29 cellular contexts compared by ENCODE assay signal in the genomic region with DNA sequence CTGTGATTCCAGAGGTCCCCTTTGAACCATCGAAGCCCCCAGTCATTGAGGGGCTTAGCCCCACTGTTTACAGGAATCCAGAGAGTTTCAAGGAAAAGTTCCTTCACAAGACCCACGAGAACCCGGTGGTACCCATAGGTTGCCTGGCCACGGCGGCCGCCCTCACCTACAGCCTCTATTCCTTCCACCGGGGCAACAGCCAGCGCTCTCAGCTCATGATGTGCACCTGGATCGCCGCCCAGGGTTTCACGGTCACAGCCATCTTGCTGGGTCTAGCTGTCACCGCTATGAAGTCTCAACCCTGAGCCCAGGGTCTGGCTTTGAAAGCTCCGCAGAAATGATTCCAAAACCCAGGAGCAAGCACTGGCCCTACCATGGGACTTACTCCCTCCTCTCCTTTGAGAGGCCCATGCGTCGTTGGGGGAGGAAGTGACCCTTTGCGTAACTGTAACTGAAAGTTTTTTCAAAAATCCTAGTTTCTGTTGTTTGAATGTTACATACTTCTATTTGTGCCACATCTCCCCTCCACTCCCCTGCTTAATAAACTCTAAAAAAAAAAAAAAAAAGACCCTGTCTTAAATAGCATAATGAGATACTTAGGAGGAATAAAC.
DNase-seq lines count a peak whose midpoint lies in the region; ATAC-seq, FAIRE-seq and TF ChIP-seq lines count a peak whose summit lies in the region.
"Had no signal": no experiment of that assay in that cellular context is flagged by ENCODE, and none has a peak within 500 bp of the region (broad histone marks: within the 10 kb centered on the region; RNA-seq: fewer than 3 reads in every experiment).

No MANE protein-coding gene starts in this region.

- CTCF ChIA-PET in H1 (lab: Charles Lee; ENCODE audit: partially characterized antibody), result interaction anchor here (1.3 to 1.6 kb wide), 2 partner anchors 12 to 14 kb away, joined by 4 read pairs; no protein-coding TSS in a partner anchor

- TF ChIP-seq CTCF in H9 (conservative IDR thresholded peaks at IDR 0.05) (no peak), H1 (IDR thresholded peaks at IDR 0.05; ENCODE audit: control extremely low read depth in 1 of 3, insufficient read depth in 1 of 3, low read depth in 1 of 3, low read length in 3 of 3) (no peak)

- POLR2A ChIA-PET in H1 (lab: Charles Lee; ENCODE audit: partially characterized antibody), result no interaction called here

- H3K4ac ChIP-seq in H9 (ENCODE audit: low read depth, low read length) (no peak overlapping the region), H1 (replicated peaks; ENCODE audit: insufficient read length, low read depth, low read length) (no peak overlapping the region)

- no CpG with 5 or more reads among the region's 16 CpGs for WGBS in H9 (ENCODE audit: extremely low coverage, insufficient read length, low lambda C conversion rate)
- WGBS in H1 (ENCODE audit: extremely low coverage in 1 of 2, insufficient coverage in 1 of 2, insufficient read length in 1 of 2, insufficient replicate concordance in 2 of 2, low coverage in 1 of 2, low lambda C conversion rate in 2 of 2, missing lambda C conversion rate in 1 of 2), 2 experiments, result 92% methylated on average over 16 of the region's 16 CpGs; no CpG with 5 or more reads in 1 of the 2 experiments
- 95 to 99% (median 96%) methylated on average over 16 of the region's 16 CpGs for WGBS in small intestine, 3 donors

- H4K8ac ChIP-seq in H9 (replicated peaks; ENCODE audit: insufficient read length, low read depth, low read length) (no peak overlapping the region), H1 (ENCODE audit: extremely low read depth, insufficient read depth, low read length) (peak overlapping the region; percentile 16; the same call in 1 of the 2 replicates)

- H3K4me1 ChIP-seq in BLaER1 (peaks cover 19% of the 10 kb centered on the region), H9 (ENCODE audit: insufficient read depth, low read length) (no peaks in the 10 kb centered on the region), H1 (replicated peaks in 1 of 4; ENCODE audit: control insufficient read depth in 3 of 4, insufficient read depth in 4 of 4, low read length in 3 of 4) (no peaks in the 10 kb centered on the region), small intestine (ENCODE audit: control insufficient read depth in 2 of 2, insufficient read depth in 1 of 2, low read depth in 1 of 2, low read length in 1 of 2) (no peaks in the 10 kb centered on the region)

- H3K27me3 Mint-ChIP-seq in H9 (ENCODE audit: low read depth), result no peaks in the 10 kb centered on the region
- H3K27me3 Mint-ChIP-seq: activated naive CD8-positive, alpha-beta T cell treated with anti-CD3 and anti-CD28 coated beads, Interleukin-2, amount 10 ng/mL, durations not matched to agents 7 days and 5 days; natural killer cell treated with Interleukin-12 subunit alpha and Interleukin-12 subunit beta and Interleukin-15 and Interleukin-18, amount 100 ng/mL, for 72 hours; stimulated activated naive B cell treated with anti-CD40 and anti-IgM and Interleukin-4, amounts not matched to agents 10 μg/mL and 1 μg/mL and 100 μg/mL, for 72 hours had no signal

- H2AFZ ChIP-seq in H9 (ENCODE audit: low read length) (no peak overlapping the region), H1 (ENCODE audit: low read length) (no peak overlapping the region)

- H3K9ac ChIP-seq in BLaER1 (no peak overlapping the region), H9 (ENCODE audit: extremely low read depth, insufficient read length, low read length) (no peak overlapping the region), SK-N-MC (ENCODE audit: insufficient read length) (peak overlapping the region; percentile 78), H1 (replicated peaks in 1 of 4; ENCODE audit: extremely low read depth in 1 of 4, low read depth in 3 of 4, low read length in 3 of 4) (no peak overlapping the region)
- H3K9ac ChIP-seq: SK-N-SH had no signal

- H3K36me3 ChIP-seq in BLaER1, result peaks cover 93% of the 10 kb centered on the region
- peaks cover 38% of the 10 kb centered on the region for H3K36me3 ChIP-seq in SK-N-MC (ENCODE audit: insufficient read depth, low read length)
- peaks cover 16 to 75% (median 35%) of the 10 kb centered on the region in 4 experiments for H3K36me3 ChIP-seq in H1 (ENCODE audit: control insufficient read depth in 2 of 4, insufficient read depth in 4 of 4, low read length in 3 of 4)
- H3K36me3 ChIP-seq in small intestine (ENCODE audit: control insufficient read depth in 2 of 2, insufficient read depth in 2 of 2, low read length in 2 of 2), result peaks cover 2% of the 10 kb centered on the region in 2 donors

- H3K27ac ChIP-seq in BLaER1 (peak overlapping the region; percentile 39), H9 (ENCODE audit: insufficient read length, low read depth, low read length) (no peak overlapping the region), SK-N-MC (peak overlapping the region; percentile 100), H1 (ENCODE audit: low read depth, low read length) (no peak overlapping the region; the same call in 1 of the 2 replicates), small intestine (ENCODE audit: low read depth in 1 of 2, low read length in 1 of 2) (no peak overlapping the region)
- H3K27ac ChIP-seq: epithelial cell of prostate, pancreas had no signal

- no peaks in the 10 kb centered on the region for H3K27me3 ChIP-seq in BLaER1
- no peaks in the 10 kb centered on the region for H3K27me3 ChIP-seq in H9 (ENCODE audit: insufficient read depth, low read length)
- H3K27me3 ChIP-seq in H1 (replicated peaks in 1 of 4; ENCODE audit: control insufficient read depth in 3 of 4, extremely low read depth in 1 of 4, insufficient read depth in 3 of 4, low read length in 3 of 4), result no peaks in the 10 kb centered on the region
- H3K27me3 ChIP-seq in small intestine (ENCODE audit: control insufficient read depth in 2 of 2, insufficient read depth in 2 of 2, low read length in 2 of 2), result no peaks in the 10 kb centered on the region
- H3K27me3 ChIP-seq: pancreas had no signal

- no peak overlapping the region for H3K56ac ChIP-seq in H9 (ENCODE audit: insufficient read length, low read depth, low read length)
- no peak overlapping the region for H3K56ac ChIP-seq in H1 (replicated peaks; ENCODE audit: insufficient read length, low read depth, low read length)

- H3K27ac Mint-ChIP-seq in H9, result peak overlapping the region in 2 of 3 experiments; percentile 77 to 79; a peak in 3 of 7 replicates
- H3K27ac Mint-ChIP-seq: activated naive CD8-positive, alpha-beta T cell treated with anti-CD3 and anti-CD28 coated beads, Interleukin-2, amount 10 ng/mL, durations not matched to agents 7 days and 5 days; natural killer cell treated with Interleukin-12 subunit alpha and Interleukin-12 subunit beta and Interleukin-15 and Interleukin-18, amount 100 ng/mL, for 72 hours; stimulated activated naive B cell treated with anti-CD40 and anti-IgM and Interleukin-4, amounts not matched to agents 10 μg/mL and 1 μg/mL and 100 μg/mL, for 72 hours had no signal

- H2BK20ac ChIP-seq in H9 (ENCODE audit: low read depth, low read length, poor library complexity, severe bottlenecking) (no peak overlapping the region), H1 (ENCODE audit: low read length) (no peak overlapping the region)

- H3K14ac ChIP-seq in H9 (ENCODE audit: insufficient read depth, low read length), result no peak overlapping the region
- no peak overlapping the region for H3K14ac ChIP-seq in H1 (ENCODE audit: insufficient read length)

- peaks cover 9 to 10% of the 10 kb centered on the region in 2 experiments for H3K9me3 Mint-ChIP-seq in H9
- H3K9me3 Mint-ChIP-seq: activated naive CD8-positive, alpha-beta T cell treated with anti-CD3 and anti-CD28 coated beads, Interleukin-2, amount 10 ng/mL, durations not matched to agents 7 days and 5 days; natural killer cell treated with Interleukin-12 subunit alpha and Interleukin-12 subunit beta and Interleukin-15 and Interleukin-18, amount 100 ng/mL, for 72 hours; stimulated activated naive B cell treated with anti-CD40 and anti-IgM and Interleukin-4, amounts not matched to agents 10 μg/mL and 1 μg/mL and 100 μg/mL, for 72 hours had no signal

- H4K5ac ChIP-seq in H9 (ENCODE audit: insufficient read length, low read depth, low read length) (no peak overlapping the region), H1 (ENCODE audit: insufficient read length, low read depth, low read length) (no peak overlapping the region)

- TF ChIP-seq RAD21 in H1 (IDR thresholded peaks at IDR 0.05 in 1 of 2, conservative IDR thresholded peaks at IDR 0.05 in 1 of 2; ENCODE audit: low read depth in 2 of 2, low read length in 2 of 2), result no peak

- H3K18ac ChIP-seq in H9 (ENCODE audit: insufficient read length, low read depth, low read length), result no peak overlapping the region
- no peak overlapping the region for H3K18ac ChIP-seq in H1 (ENCODE audit: extremely low read depth, low read length)

- no peak for FAIRE-seq in H1 (lab: Jason Lieb, UNC)
- FAIRE-seq in small intestine (lab: Jason Lieb, UNC), result no peak
- FAIRE-seq: HTR-8/SVneo, keratinocyte, pancreas, RCC 7860 had no signal

- H3K79me1 ChIP-seq in H9 (ENCODE audit: insufficient read depth, low read depth, low read length, poor library complexity, severe bottlenecking) (no peaks in the 10 kb centered on the region), H1 (ENCODE audit: low read depth, low read length) (peaks cover 2% of the 10 kb centered on the region; the same call in 1 of the 2 replicates)

- no peaks in the 10 kb centered on the region for H3K4me1 Mint-ChIP-seq in H9
- H3K4me1 Mint-ChIP-seq: activated naive CD8-positive, alpha-beta T cell treated with anti-CD3 and anti-CD28 coated beads, Interleukin-2, amount 10 ng/mL, durations not matched to agents 7 days and 5 days; stimulated activated naive B cell treated with anti-CD40 and anti-IgM and Interleukin-4, amounts not matched to agents 10 μg/mL and 1 μg/mL and 100 μg/mL, for 72 hours had no signal

- H4K20me1 ChIP-seq in BLaER1 (peaks cover 15% of the 10 kb centered on the region; the same call in 1 of the 2 replicates), H9 (ENCODE audit: control insufficient read depth, insufficient read depth, insufficient read length) (no peaks in the 10 kb centered on the region), H1 (replicated peaks in 1 of 2; ENCODE audit: control insufficient read depth in 1 of 2, insufficient read depth in 2 of 2, low read length in 2 of 2) (peaks cover 0 to 2% of the 10 kb centered on the region in 2 experiments)

- H3K79me2 ChIP-seq in H9 (ENCODE audit: insufficient read depth, low read length) (no peaks in the 10 kb centered on the region), H1 (ENCODE audit: control insufficient read depth in 1 of 2, insufficient read depth in 2 of 2, low read length in 2 of 2) (peaks cover 0 to 23% of the 10 kb centered on the region in 2 experiments; a peak in 2 of 4 replicates)

- H3K23me2 ChIP-seq in H9 (ENCODE audit: insufficient read length, low read depth, low read length, poor library complexity, severe bottlenecking) (no peaks in the 10 kb centered on the region), H1 (ENCODE audit: low read depth, low read length) (no peaks in the 10 kb centered on the region)

- DNase-seq in H9, result no peak
- DNase-seq in SK-N-MC (ENCODE audit: low read depth, low spot score), result no peak
- no peak for DNase-seq in H1 (ENCODE audit: low read depth in 1 of 2, low spot score in 2 of 2)
- DNase-seq in small intestine, result no peak
- no peak for DNase-seq in retina
- DNase-seq in islet precursor cell, result no peak
- DNase-seq: activated CD4-positive, alpha-beta T cell treated with anti-CD3 and anti-CD28 coated beads for 48 hours; activated effector memory CD4-positive, alpha-beta T cell treated with anti-CD3 and anti-CD28 coated beads, Interleukin-2, amount 50 U/mL, for 16 hours; activated naive CD8-positive, alpha-beta T cell treated with anti-CD3 and anti-CD28 coated beads, Interleukin-2, amount 10 ng/mL, durations not matched to agents 7 days and 5 days; activated T-cell treated with anti-CD3 and anti-CD28 coated beads, Interleukin-2, amount 50 U/mL, for 1 hour; cerebellar nuclear complex; GDM1; KG1; MM.1S; NCI-H2171; NCI-H510A; pancreas; stimulated activated CD4-positive, alpha-beta T cell treated with anti-CD3 and anti-CD28 coated beads, Interleukin-4, amount 100 ng/mL, for 4 hours; stimulated activated naive B cell treated with anti-CD40 and anti-IgM and Interleukin-4, amounts not matched to agents 10 μg/mL and 1 μg/mL and 100 μg/mL, for 72 hours had no signal

- H3K4me2 ChIP-seq in BLaER1 (peak overlapping the region; percentile 25), H9 (ENCODE audit: insufficient read depth, insufficient read length, low read length) (no peak overlapping the region), H1 (ENCODE audit: insufficient read depth in 1 of 2, low read depth in 2 of 2, low read length in 2 of 2) (no peak overlapping the region)
- H3K4me2 ChIP-seq: SK-N-SH had no signal

- H3K9me3 ChIP-seq in BLaER1 (peaks cover 21% of the 10 kb centered on the region), H9 (ENCODE audit: control insufficient read depth, low read depth, low read length) (no peaks in the 10 kb centered on the region), SK-N-MC (ENCODE audit: low read depth, low read length) (no peaks in the 10 kb centered on the region), H1 (ENCODE audit: insufficient read depth in 2 of 2, low read depth in 1 of 2, low read length in 1 of 2) (no peaks in the 10 kb centered on the region), small intestine (ENCODE audit: control insufficient read depth, low read depth) (no peaks in the 10 kb centered on the region)
- H3K9me3 ChIP-seq: Caco-2, pancreas had no signal

- H2BK5ac ChIP-seq in H9 (ENCODE audit: insufficient read length, low read length), result no peak overlapping the region
- H2BK5ac ChIP-seq in H1 (ENCODE audit: low read depth, low read length), result no peak overlapping the region

- no peak for TF ChIP-seq EP300 in H1 (IDR thresholded peaks at IDR 0.05; ENCODE audit: borderline replicate concordance in 1 of 2, low read depth in 2 of 2, low read length in 2 of 2)

- H3K4me3 ChIP-seq in BLaER1 (no peak overlapping the region), SK-N-MC (peak overlapping the region; percentile 55), H1 (ENCODE audit: extremely low read depth in 1 of 4, insufficient read depth in 2 of 4, low read depth in 3 of 4, low read length in 4 of 4) (no peak overlapping the region), small intestine (ENCODE audit: low read depth in 1 of 2, low read length in 2 of 2) (no peak overlapping the region)
- H3K4me3 ChIP-seq: pancreas had no signal

- ATAC-seq in GM18502 (IDR thresholded peaks at IDR 0.05; ENCODE audit: poor library complexity, unreplicated experiment), result no peak
- ATAC-seq: natural killer cell treated with Interleukin-12 subunit alpha and Interleukin-12 subunit beta and Interleukin-15 and Interleukin-18, amount 100 ng/mL, for 72 hours; pancreas; right cardiac atrium; stimulated activated naive B cell treated with anti-CD40 and anti-IgM and Interleukin-4, amounts not matched to agents 10 μg/mL and 1 μg/mL and 100 μg/mL, for 72 hours had no signal

- TF ChIP-seq POLR2A in H1 (IDR thresholded peaks at IDR 0.05; ENCODE audit: control extremely low read depth in 1 of 2, low read depth in 2 of 2, low read length in 2 of 2), result no peak

- no peak overlapping the region for H3T11ph ChIP-seq in H9 (ENCODE audit: low read length)

- H2AK5ac ChIP-seq in H9 (ENCODE audit: insufficient read length, low read length) (no peak overlapping the region), H1 (ENCODE audit: low read depth, low read length) (no peak overlapping the region)

- H2BK120ac ChIP-seq in H9 (ENCODE audit: low read depth, low read length, poor library complexity, severe bottlenecking), result no peak overlapping the region
- H2BK120ac ChIP-seq in H1 (replicated peaks; ENCODE audit: low read depth, low read length), result no peak overlapping the region

- H3K23ac ChIP-seq in H9 (ENCODE audit: insufficient read length, low read depth, low read length), result no peak overlapping the region
- H3K23ac ChIP-seq in H1 (ENCODE audit: insufficient read length), result no peak overlapping the region

- H4K91ac ChIP-seq in H9 (ENCODE audit: insufficient read length, low read depth, low read length) (no peak overlapping the region), H1 (replicated peaks; ENCODE audit: insufficient read length, low read length) (no peak overlapping the region)

- no peak overlapping the region for H3K4me3 Mint-ChIP-seq in H9
- H3K4me3 Mint-ChIP-seq: activated naive CD8-positive, alpha-beta T cell treated with anti-CD3 and anti-CD28 coated beads, Interleukin-2, amount 10 ng/mL, durations not matched to agents 7 days and 5 days; natural killer cell treated with Interleukin-12 subunit alpha and Interleukin-12 subunit beta and Interleukin-15 and Interleukin-18, amount 100 ng/mL, for 72 hours; stimulated activated naive B cell treated with anti-CD40 and anti-IgM and Interleukin-4, amounts not matched to agents 10 μg/mL and 1 μg/mL and 100 μg/mL, for 72 hours had no signal

- H2BK15ac ChIP-seq in H9 (ENCODE audit: low read depth, low read length) (no peak overlapping the region), H1 (ENCODE audit: low read length) (no peak overlapping the region)

- peaks cover 50 to 70% (median 62%) of the 10 kb centered on the region in 3 experiments for H3K36me3 Mint-ChIP-seq in H9 (ENCODE audit: insufficient read depth in 1 of 3, low read depth in 3 of 3)

- H2BK12ac ChIP-seq in H9 (ENCODE audit: insufficient read length, low read depth, low read length) (no peak overlapping the region), H1 (ENCODE audit: low read depth, low read length) (no peak overlapping the region)

Comparison
In these comparisons a context has a peak if more than half of its experiments do, and no peak if none do; other contexts are left out.
1. H3K27ac ChIP-seq: peak in BLaER1 (single experiment) and SK-N-MC (single experiment); none in H9 (single experiment), H1 (single experiment) and small intestine (0 of 2).